Comparison of ENCODE assay signal across 19 cellular contexts in genomic region chr4:25870081-25870480, GRCh38. TPM values are rescaled to one million over a fixed set of nuclear protein-coding genes. Genes with fewer than 3 reads are reported as not detected.
DNase-seq lines count a peak whose midpoint lies in the region; ATAC-seq, FAIRE-seq and TF ChIP-seq lines count a peak whose summit lies in the region.
"Had no signal": no experiment of that assay in that cellular context is flagged by ENCODE, and none has a peak within 500 bp of the region (broad histone marks: within the 10 kb centered on the region; RNA-seq: fewer than 3 reads in every experiment).

No MANE protein-coding gene starts in this region.

- SMC1A ChIA-PET in GM12878 (lab: Charles Lee; ENCODE audit: uncharacterized antibody, unreplicated experiment), result interaction anchor here (0.8 to 1.8 kb wide), 6 partner anchors 8 to 44 kb away, joined by 3 to 6 read pairs (median 4); partner anchors contain the start of gene SMIM20

- no peak overlapping the region for H3K4me3 ChIP-seq in GM12878
- H3K4me3 ChIP-seq in mammary epithelial cell (replicated peaks in 1 of 3; ENCODE audit: insufficient read depth in 1 of 3, low read depth in 2 of 3, low read length in 3 of 3), result no peak overlapping the region
- no peak overlapping the region for H3K4me3 ChIP-seq in right cardiac atrium (ENCODE audit: low read length)
- no peak overlapping the region for H3K4me3 ChIP-seq in kidney (ENCODE audit: low read length in 2 of 2)
- H3K4me3 ChIP-seq: K562, stomach had no signal

- no peak for TF ChIP-seq CTCF in GM12878 (IDR thresholded peaks at IDR 0.05 in 2 of 3, conservative IDR thresholded peaks at IDR 0.05 in 1 of 3; ENCODE audit: control insufficient read depth in 2 of 3, extremely low read depth in 1 of 3, insufficient read depth in 1 of 3, low read depth in 3 of 3, low read length in 3 of 3)
- no peak for TF ChIP-seq CTCF in mammary epithelial cell (conservative IDR thresholded peaks at IDR 0.05 in 1 of 2, IDR thresholded peaks at IDR 0.05 in 1 of 2; ENCODE audit: extremely low read depth in 1 of 2, insufficient read depth in 1 of 2, low read depth in 1 of 2, low read length in 2 of 2)
- no peak for TF ChIP-seq CTCF in kidney (IDR thresholded peaks at IDR 0.05; ENCODE audit: borderline replicate concordance, extremely low read depth, insufficient read depth)

- POLR2A ChIA-PET in GM12878 (lab: Charles Lee), result interaction anchor here (1.2 kb wide), 2 partner anchors 15 to 44 kb away, joined by 3 read pairs; partner anchors contain the start of gene SMIM20

- H3K4me1 ChIP-seq in GM12878 (ENCODE audit: control insufficient read depth, insufficient read depth, low read length), result peaks cover 66% of the 10 kb centered on the region
- peaks cover 4% of the 10 kb centered on the region for H3K4me1 ChIP-seq in mammary epithelial cell (ENCODE audit: insufficient read depth, low read length)
- no peaks in the 10 kb centered on the region for H3K4me1 ChIP-seq in right cardiac atrium (ENCODE audit: control insufficient read depth, insufficient read depth, low read length)
- no peaks in the 10 kb centered on the region for H3K4me1 ChIP-seq in kidney (ENCODE audit: control insufficient read depth in 1 of 2, insufficient read depth in 1 of 2, low read depth in 1 of 2, low read length in 2 of 2)

- H3K27ac ChIP-seq in GM12878 (ENCODE audit: control insufficient read depth, insufficient read depth), result peak overlapping the region; percentile 40; the same call in 1 of the 2 replicates
- no peak overlapping the region for H3K27ac ChIP-seq in mammary epithelial cell (ENCODE audit: insufficient read depth, low read depth, low read length)
- no peak overlapping the region for H3K27ac ChIP-seq in right cardiac atrium (ENCODE audit: low read length)
- H3K27ac ChIP-seq in kidney (ENCODE audit: low read depth in 2 of 2, low read length in 2 of 2), result no peak overlapping the region
- H3K27ac ChIP-seq: epithelial cell of prostate, stomach had no signal

- H4K20me1 ChIP-seq in GM12878 (ENCODE audit: control insufficient read depth, insufficient read depth) (no peaks in the 10 kb centered on the region), mammary epithelial cell (ENCODE audit: insufficient read depth, low read length) (no peaks in the 10 kb centered on the region)

- RAD21 ChIA-PET in GM12878 (lab: Charles Lee; ENCODE audit: unreplicated experiment), result interaction anchor here (0.9 to 1.8 kb wide), 3 partner anchors 14 to 45 kb away, joined by 3 to 6 read pairs (median 3); no protein-coding TSS in a partner anchor

- H3K4me2 ChIP-seq in GM12878 (ENCODE audit: control insufficient read depth, insufficient read depth) (peak overlapping the region; percentile 44), mammary epithelial cell (ENCODE audit: insufficient read depth, low read depth, low read length) (no peak overlapping the region)

- BruUV-seq in GM12878 (replicated peaks; lab: Mats Ljungman, UMichigan) (no TSS peak), mammary epithelial cell (replicated peaks; lab: Mats Ljungman, UMichigan) (no TSS peak)

- WGBS in GM12878 (ENCODE audit: insufficient coverage, insufficient replicate concordance, low lambda C conversion rate, missing lambda C conversion rate), result 0% methylated on average over 2 of the region's 2 CpGs
- WGBS in mammary epithelial cell (ENCODE audit: low coverage, missing lambda C conversion rate), result 100% methylated on average over 2 of the region's 2 CpGs
- WGBS in right cardiac atrium, result 95% methylated on average over 2 of the region's 2 CpGs

- FAIRE-seq in GM12878 (lab: Jason Lieb, UNC), result peak; percentile 64
- no peak for FAIRE-seq in kidney (lab: Jason Lieb, UNC)
- FAIRE-seq: K562 had no signal

- intact Hi-C loops in GM12878 (cut with micrococcal nuclease; ENCODE audit: unreplicated experiment), result no loop called here
- intact Hi-C loops in mammary epithelial cell (cut with micrococcal nuclease), result no loop called here
- intact Hi-C loops in right cardiac atrium (cut with DNase I), result no loop called here
- intact Hi-C loops in kidney (cut with DNase I), result no loop called here

- H3K79me2 ChIP-seq in GM12878 (ENCODE audit: control insufficient read depth, insufficient read depth, low read length) (no peaks in the 10 kb centered on the region), mammary epithelial cell (ENCODE audit: insufficient read depth, low read length) (no peaks in the 10 kb centered on the region)

- H2AFZ ChIP-seq in GM12878 (ENCODE audit: control insufficient read depth, low read depth, low read length) (no peak overlapping the region), mammary epithelial cell (ENCODE audit: low read depth, low read length) (no peak overlapping the region)

- no peaks in the 10 kb centered on the region for H3K36me3 ChIP-seq in GM12878 (ENCODE audit: control insufficient read depth in 2 of 2, insufficient read depth in 2 of 2, low read length in 1 of 2)
- H3K36me3 ChIP-seq in mammary epithelial cell (ENCODE audit: insufficient read depth, low read length), result no peaks in the 10 kb centered on the region
- H3K36me3 ChIP-seq in kidney (ENCODE audit: control insufficient read depth in 1 of 2, insufficient read depth in 2 of 2, low read length in 2 of 2), result no peaks in the 10 kb centered on the region
- H3K36me3 ChIP-seq: stomach had no signal

- DNase-seq in GM12878 (ENCODE audit: low read depth, low spot score) (peak; percentile 41), mammary epithelial cell (no peak), right cardiac atrium (no peak), kidney (no peak)
- DNase-seq in stimulated activated CD4-positive, alpha-beta T cell treated with anti-CD3 and anti-CD28 coated beads, Interleukin-4, amount 100 ng/mL, for 4 hours, result no peak
- DNase-seq: activated CD4-positive, alpha-beta T cell treated with anti-CD3 and anti-CD28 coated beads for 1 hour; activated T-cell treated with anti-CD3 and anti-CD28 coated beads, Interleukin-2, amount 50 U/mL, for 1 hour; DMS79 treated with DMSO at 0.1 percent for 48 hours; glutamatergic neuron; H7; NCI-H1417 treated with DMSO at 0.1 percent for 48 hours; NCI-H446 treated with DMSO at 0.1 percent for 48 hours; stomach; SW 1271 had no signal

- TF ChIP-seq RAD21 in GM12878 (IDR thresholded peaks at IDR 0.05; ENCODE audit: insufficient read depth, low read depth, low read length), result no peak

- dilution Hi-C loops in mammary epithelial cell (cut with HindIII; ENCODE audit: low sequenced_read_pairs), result no loop called here

- no peak for TF ChIP-seq POLR2A in GM12878 (IDR thresholded peaks at IDR 0.05; ENCODE audit: low read depth, low read length)

- CTCF ChIA-PET in GM12878 (lab: Yijun Ruan, JAX), result interaction anchor here (1.1 kb wide), 1 partner anchor 42 kb away, joined by 3 read pairs; no protein-coding TSS in a partner anchor
- CTCF ChIA-PET in mammary epithelial cell (lab: Charles Lee; ENCODE audit: low non-redundant PET), result no interaction called here

- H3K9me3 ChIP-seq in GM12878 (replicated peaks; ENCODE audit: control insufficient read depth, insufficient read depth, low read length), result peaks cover 11% of the 10 kb centered on the region; the same call in 2 of the 3 replicates
- H3K9me3 ChIP-seq in mammary epithelial cell (replicated peaks; ENCODE audit: insufficient read depth, low read length), result no peaks in the 10 kb centered on the region
- no peaks in the 10 kb centered on the region for H3K9me3 ChIP-seq in right cardiac atrium (ENCODE audit: control insufficient read depth, low read length)
- H3K9me3 ChIP-seq in kidney (ENCODE audit: control insufficient read depth in 1 of 2, low read length in 2 of 2), result no peaks in the 10 kb centered on the region
- H3K9me3 ChIP-seq: stomach had no signal

- ATAC-seq in GM18868 (IDR thresholded peaks at IDR 0.05; ENCODE audit: unreplicated experiment) (peak; percentile 33), GM21528 (IDR thresholded peaks at IDR 0.05; ENCODE audit: low FRiP score, unreplicated experiment) (peak; percentile 59), HG03060 (IDR thresholded peaks at IDR 0.05; ENCODE audit: low read depth, unreplicated experiment) (peak; percentile 40), GM12878 (peak; percentile 43), right cardiac atrium (no peak)
- ATAC-seq: K562 had no signal

- TF ChIP-seq EP300 in GM12878 (IDR thresholded peaks at IDR 0.05; ENCODE audit: borderline replicate concordance in 1 of 2, control insufficient read depth in 1 of 2, low read depth in 2 of 2, low read length in 2 of 2), result no peak

- H3K27me3 ChIP-seq in GM12878 (replicated peaks in 1 of 2; ENCODE audit: control insufficient read depth in 2 of 2, insufficient read depth in 2 of 2, low read length in 1 of 2), result peaks cover 0 to under 1% of the 10 kb centered on the region in 2 experiments; a peak in 3 of 4 replicates
- H3K27me3 ChIP-seq in mammary epithelial cell (ENCODE audit: insufficient read depth, low read length), result no peaks in the 10 kb centered on the region
- H3K27me3 ChIP-seq in right cardiac atrium (ENCODE audit: control insufficient read depth, insufficient read depth), result no peaks in the 10 kb centered on the region
- H3K27me3 ChIP-seq: stomach had no signal

- in situ Hi-C loops in GM12878 (cut with MboI) (no loop called here), mammary epithelial cell (cut with MboI; ENCODE audit: low sequenced_read_pairs in 2 of 2) (no loop called here)

- H3K9ac ChIP-seq in GM12878 (ENCODE audit: control insufficient read depth, insufficient read depth, low read length) (no peak overlapping the region), mammary epithelial cell (ENCODE audit: insufficient read depth, low read length) (no peak overlapping the region), kidney (ENCODE audit: low read length in 2 of 2) (no peak overlapping the region)

RNA-seq across cellular contexts. Expression of gene SEL1L3, which starts 7.3 kb away (rescaled TPM):
- total RNA-seq in GM12878 (2013; cell fraction: nucleolus; rRNA removed), result 303 and 318 TPM in 2 replicates
- total RNA-seq in GM12878 (2014; rRNA removed), result 49.5 and 56.9 TPM in 2 replicates
- 64.8 and 71.3 TPM in 2 replicates for total RNA-seq in GM12878 (2014; rRNA removed; fragmentation: Illumina TruSeq; extraction: Trizol)
- 52.0 and 54.6 TPM in 2 replicates for total RNA-seq in GM12878 (2021)
- 65.9 TPM for polyA plus RNA-seq in GM12878 (2011; ENCODE audit: low read depth)
- 43.2 and 48.5 TPM in 2 replicates for polyA plus RNA-seq in GM12878 (2011; rRNA removed)
- polyA plus RNA-seq in GM12878 (2011; cell fraction: cytosol; rRNA removed), result 18.9 and 20.7 TPM in 2 replicates
- polyA plus RNA-seq in GM12878 (2011; cell fraction: nucleus; rRNA removed), result 29.6 and 33.5 TPM in 2 replicates
- 59.5 and 76.1 TPM in 2 replicates for polyA plus RNA-seq in GM12878 (2012)
- polyA plus RNA-seq in GM12878 (2014; fragmentation: Illumina TruSeq; extraction: Trizol), result 82.2 and 100 TPM in 2 replicates
- 10 to 100 TPM; 26.9 to 28.4 TPM for polyA plus RNA-seq in GM12878 (2014; fragmentation: Nextera tagmentation; extraction: Ambion mirVana)
- 48.3 and 51.4 TPM in 2 replicates for polyA plus RNA-seq in GM12878 (2014; rRNA removed)
- polyA plus RNA-seq in GM12878 (2016; fragmentation: Nextera tagmentation; extraction: Ambion mirVana), result 10 to 100 TPM; 20.4 to 29.5 TPM
- 72.8 and 86.8 TPM in 2 replicates for polyA minus RNA-seq in GM12878 (2011; rRNA and poly(A)+ RNA removed)
- polyA minus RNA-seq in GM12878 (2011; cell fraction: cytosol; rRNA and poly(A)+ RNA removed), result 13.0 and 18.8 TPM in 2 replicates
- 27.8 and 34.7 TPM in 2 replicates for polyA minus RNA-seq in GM12878 (2011; cell fraction: nucleus; rRNA and poly(A)+ RNA removed)
- total RNA-seq in mammary epithelial cell, result 100 to 1,000 TPM in 1 of 2 donors, 10 to 100 TPM in 1; 25.0 to 101 TPM
- 12.4 TPM for polyA plus RNA-seq in mammary epithelial cell
- polyA minus RNA-seq in mammary epithelial cell, result 28.7 TPM
- 1 to 10 TPM; 2.6 to 3.1 (median 2.8) TPM for total RNA-seq in right cardiac atrium
- polyA plus RNA-seq in right cardiac atrium, result 1.7 TPM
- total RNA-seq in kidney, result 60.3 TPM
- 8.2 TPM for polyA plus RNA-seq in kidney (ENCODE audit: insufficient read depth, low read depth, low replicate concordance)

RNA-seq across cellular contexts. Expression of gene SMIM20, which starts 43.9 kb away (rescaled TPM):
- total RNA-seq in GM12878 (2013; cell fraction: nucleolus; rRNA removed), result 3.4 and 6.1 TPM in 2 replicates
- 19.8 and 26.9 TPM in 2 replicates for total RNA-seq in GM12878 (2014; rRNA removed)
- total RNA-seq in GM12878 (2014; rRNA removed; fragmentation: Illumina TruSeq; extraction: Trizol), result 21.8 and 22.3 TPM in 2 replicates
- total RNA-seq in GM12878 (2021), result 17.3 and 18.3 TPM in 2 replicates
- polyA plus RNA-seq in GM12878 (2011; ENCODE audit: low read depth), result 25.9 TPM
- 33.7 and 52.5 TPM in 2 replicates for polyA plus RNA-seq in GM12878 (2011; rRNA removed)
- polyA plus RNA-seq in GM12878 (2011; cell fraction: cytosol; rRNA removed), result 15.9 and 17.9 TPM in 2 replicates
- 7.0 and 7.9 TPM in 2 replicates for polyA plus RNA-seq in GM12878 (2011; cell fraction: nucleus; rRNA removed)
- 31.8 and 32.8 TPM in 2 replicates for polyA plus RNA-seq in GM12878 (2012)
- polyA plus RNA-seq in GM12878 (2014; fragmentation: Illumina TruSeq; extraction: Trizol), result 19.8 and 24.0 TPM in 2 replicates
- 10 to 100 TPM; 32.5 to 32.6 TPM for polyA plus RNA-seq in GM12878 (2014; fragmentation: Nextera tagmentation; extraction: Ambion mirVana)
- polyA plus RNA-seq in GM12878 (2014; rRNA removed), result 22.5 and 25.0 TPM in 2 replicates
- 10 to 100 TPM; 35.2 to 38.0 TPM for polyA plus RNA-seq in GM12878 (2016; fragmentation: Nextera tagmentation; extraction: Ambion mirVana)
- 3.4 and 4.9 TPM in 2 replicates for polyA minus RNA-seq in GM12878 (2011; rRNA and poly(A)+ RNA removed)
- 3.2 and 6.7 TPM in 2 replicates for polyA minus RNA-seq in GM12878 (2011; cell fraction: cytosol; rRNA and poly(A)+ RNA removed)
- 1.1 and 1.5 TPM in 2 replicates for polyA minus RNA-seq in GM12878 (2011; cell fraction: nucleus; rRNA and poly(A)+ RNA removed)
- 10 to 100 TPM; 17.3 to 19.7 TPM for total RNA-seq in mammary epithelial cell
- 12.8 TPM for polyA plus RNA-seq in mammary epithelial cell
- not detected for polyA minus RNA-seq in mammary epithelial cell
- total RNA-seq in right cardiac atrium, result 10 to 100 TPM; 28.0 to 47.9 (median 34.8) TPM
- polyA plus RNA-seq in right cardiac atrium, result 47.7 TPM
- total RNA-seq in kidney, result 23.8 TPM
- 97.2 TPM for polyA plus RNA-seq in kidney (ENCODE audit: insufficient read depth, low read depth, low replicate concordance)

Comparison
In these comparisons a context has a peak if more than half of its experiments do, and no peak if none do; other contexts are left out.
1. ATAC-seq: peak in GM18868 (single experiment), GM21528 (single experiment), HG03060 (single experiment) and GM12878 (single experiment); none in right cardiac atrium (0 of 2).
2. RNA of gene SEL1L3, which starts 7.3 kb away (total RNA-seq): 25.0 to 101 TPM in mammary epithelial cell, 60.3 TPM in kidney (single experiment) and 49.5 to 318 TPM in GM12878; 2.6 to 3.1 TPM in right cardiac atrium; every median in the first group is over 4 times any median in the second.